11 cellular contexts compared by ENCODE assay signal in genomic region chr15:88624971-88625290, GRCh38. TPM values are rescaled to one million over a fixed set of nuclear protein-coding genes. Genes with fewer than 3 reads are reported as not detected.
DNase-seq lines count a peak whose midpoint lies in the region; ATAC-seq and TF ChIP-seq lines count a peak whose summit lies in the region.
"Had no signal": no experiment of that assay in that cellular context is flagged by ENCODE, and none has a peak within 500 bp of the region (broad histone marks: within the 10 kb centered on the region; RNA-seq: fewer than 3 reads in every experiment).

No MANE protein-coding gene starts in this region.

- H3K4me3 ChIP-seq in CD8-positive, alpha-beta T cell (ENCODE audit: low read depth, low read length), result peak overlapping the region; percentile 38
- H3K4me3 ChIP-seq in PC-3 (ENCODE audit: low read length) (no peak overlapping the region), endodermal cell (ENCODE audit: low read length) (no peak overlapping the region), prostate gland (peak overlapping the region in 1 of 2 donors; percentile 6), adrenal gland (no peak overlapping the region)
- H3K4me3 ChIP-seq: SJCRH30 had no signal

- H3K27me3 Mint-ChIP-seq in CD8-positive, alpha-beta T cell (ENCODE audit: low read depth), result no peaks in the 10 kb centered on the region
- H3K27me3 Mint-ChIP-seq in endodermal cell (ENCODE audit: insufficient read depth), result no peaks in the 10 kb centered on the region

- no peak for ATAC-seq in CD8-positive, alpha-beta T cell
- ATAC-seq in PC-3 (no peak), GM21515 (IDR thresholded peaks at IDR 0.05; ENCODE audit: unreplicated experiment) (no peak)

- TF ChIP-seq CTCF in CD8-positive, alpha-beta T cell (IDR thresholded peaks at IDR 0.05), result no peak
- TF ChIP-seq CTCF in PC-3 (conservative IDR thresholded peaks at IDR 0.05; ENCODE audit: low read depth, low read length) (no peak), endodermal cell (conservative IDR thresholded peaks at IDR 0.05) (no peak), prostate gland (IDR thresholded peaks at IDR 0.05) (no peak), GM20000 (IDR thresholded peaks at IDR 0.05; ENCODE audit: extremely low read depth, missing control alignments) (no peak), adrenal gland (IDR thresholded peaks at IDR 0.05) (no peak)

- TF ChIP-seq POLR2A in prostate gland (IDR thresholded peaks at IDR 0.05) (no peak), adrenal gland (IDR thresholded peaks at IDR 0.05) (no peak)

- WGBS in endodermal cell (ENCODE audit: insufficient coverage in 1 of 2, insufficient read length in 1 of 2), 2 experiments, result 83 to 96% methylated on average over 5 to 7 of the region's 7 CpGs
- WGBS in prostate gland, result 45% methylated on average over 7 of the region's 7 CpGs
- 72 to 83% (median 74%) methylated on average over 7 of the region's 7 CpGs for WGBS in adrenal gland, 4 donors

- H3K9ac ChIP-seq in PC-3 (ENCODE audit: low read length), result peak overlapping the region; percentile 88; the same call in 1 of the 2 replicates
- no peak overlapping the region for H3K9ac ChIP-seq in endodermal cell (ENCODE audit: extremely low read depth, low read length, poor library complexity, severe bottlenecking)

- intact Hi-C loops in CD8-positive, alpha-beta T cell (cut with DNase I, micrococcal nuclease), result loop anchor here (1.0 to 10.0 kb wide), 15 partner anchors 13 to 950 kb away; partner anchors contain the start of genes POLG (in 2 of the 2), FANCI (in 1 of the 2) and TICRR (in 1 of the 2)
- intact Hi-C loops in PC-3 (cut with micrococcal nuclease) (loop anchor here (1.0 to 10.0 kb wide), 3 partner anchors 32 to 210 kb away; no protein-coding TSS in a partner anchor), prostate gland (cut with DNase I) (loop anchor here (5.0 to 10.0 kb wide), 2 partner anchors 80 to 272 kb away; partner anchors contain the start of genes DET1 and HAPLN3), adrenal gland (cut with DNase I) (no loop called here)

- DNase-seq in CD8-positive, alpha-beta T cell, result no peak
- DNase-seq in PC-3 (no peak), endodermal cell (no peak), prostate gland (ENCODE audit: low spot score) (no peak), HPDE6-E6E7 (ENCODE audit: extremely low spot score) (no peak), GM20000 (ENCODE audit: low spot score) (no peak), adrenal gland (no peak)
- DNase-seq: NCI-H2081 treated with DMSO at 0.1 percent for 48 hours, right cardiac atrium had no signal

- no peaks in the 10 kb centered on the region for H3F3A ChIP-seq in PC-3 (ENCODE audit: low read length, unreplicated experiment)

- H3K27ac ChIP-seq in CD8-positive, alpha-beta T cell (ENCODE audit: low read depth, low read length), result peak overlapping the region; percentile 67
- 0 out of 2 replicates have a peak overlapping the region, but pooled peaks have one; percentile 98 for H3K27ac ChIP-seq in PC-3 (ENCODE audit: low read length)
- H3K27ac ChIP-seq in endodermal cell (ENCODE audit: low read depth, low read length), result no peak overlapping the region
- peak overlapping the region; percentile 42 to 79 for H3K27ac ChIP-seq in prostate gland
- H3K27ac ChIP-seq in adrenal gland, result peak overlapping the region in 1 of 5 donors; percentile 11
- H3K27ac ChIP-seq: SJCRH30 had no signal

- BruUV-seq in PC-3 (replicated peaks; lab: Mats Ljungman, UMichigan), result no TSS peak

- peaks cover 87% of the 10 kb centered on the region for H3K4me1 Mint-ChIP-seq in CD8-positive, alpha-beta T cell (ENCODE audit: low read depth)
- peaks cover 48% of the 10 kb centered on the region for H3K4me1 Mint-ChIP-seq in endodermal cell

- H3K79me2 ChIP-seq in PC-3 (ENCODE audit: low read length), result peaks cover 85% of the 10 kb centered on the region

- peak overlapping the region; percentile 77 for H3K4me3 Mint-ChIP-seq in CD8-positive, alpha-beta T cell
- H3K4me3 Mint-ChIP-seq in endodermal cell, result no peak overlapping the region

- peaks cover 78% of the 10 kb centered on the region for H3K4me1 ChIP-seq in CD8-positive, alpha-beta T cell (ENCODE audit: insufficient read depth, low read length)
- H3K4me1 ChIP-seq in PC-3 (ENCODE audit: insufficient read depth, low read length), result peaks cover 67% of the 10 kb centered on the region
- H3K4me1 ChIP-seq in endodermal cell (ENCODE audit: control insufficient read depth, insufficient read depth, low read length), result peaks cover 9% of the 10 kb centered on the region
- peaks cover 6% of the 10 kb centered on the region for H3K4me1 ChIP-seq in prostate gland (replicated peaks)
- H3K4me1 ChIP-seq in adrenal gland (replicated peaks in 1 of 2), result peaks cover 12 to 41% of the 10 kb centered on the region in 2 donors

- peak overlapping the region; percentile 99; the same call in 1 of the 2 replicates for H3K4me2 ChIP-seq in PC-3 (ENCODE audit: low read length)

- CTCF ChIA-PET in CD8-positive, alpha-beta T cell (lab: Charles Lee), result interaction anchor here (0.6 to 6.7 kb wide), 25 partner anchors 16 to 468 kb away, joined by 3 to 127 read pairs (median 4); no protein-coding TSS in a partner anchor
- CTCF ChIA-PET in PC-3 (lab: Charles Lee), result interaction anchor here (0.6 to 1.6 kb wide), 5 partner anchors 10 to 210 kb away, joined by 3 to 17 read pairs (median 4); partner anchors contain the start of genes ISG20, MRPL46 and MRPS11

- H2AFZ ChIP-seq in PC-3 (ENCODE audit: low read length), result no peak overlapping the region

- H3K9me2 ChIP-seq in PC-3 (replicated peaks; ENCODE audit: low read length), result no peaks in the 10 kb centered on the region

- H3K9me3 ChIP-seq in CD8-positive, alpha-beta T cell (ENCODE audit: low read length), result no peaks in the 10 kb centered on the region
- no peaks in the 10 kb centered on the region for H3K9me3 ChIP-seq in PC-3 (ENCODE audit: low read length)
- no peaks in the 10 kb centered on the region for H3K9me3 ChIP-seq in endodermal cell (ENCODE audit: control insufficient read depth, low read length)
- H3K9me3 ChIP-seq in prostate gland, result no peaks in the 10 kb centered on the region
- no peaks in the 10 kb centered on the region for H3K9me3 ChIP-seq in adrenal gland (replicated peaks in 1 of 3)
- H3K9me3 ChIP-seq: SJCRH30 had no signal

- POLR2A ChIA-PET in CD8-positive, alpha-beta T cell (lab: Charles Lee), result interaction anchor here (0.6 to 2.0 kb wide), 7 partner anchors 24 to 433 kb away, joined by 4 to 12 read pairs (median 5); no protein-coding TSS in a partner anchor
- POLR2A ChIA-PET in PC-3 (lab: Charles Lee; ENCODE audit: unreplicated experiment), result interaction anchor here (0.6 kb wide), 1 partner anchor 572 kb away, joined by 3 read pairs; no protein-coding TSS in a partner anchor

- H3K27me3 ChIP-seq in CD8-positive, alpha-beta T cell (ENCODE audit: insufficient read depth, low read length), result no peaks in the 10 kb centered on the region
- no peaks in the 10 kb centered on the region for H3K27me3 ChIP-seq in PC-3 (ENCODE audit: low read length)
- H3K27me3 ChIP-seq in endodermal cell (ENCODE audit: control insufficient read depth, insufficient read depth, low read length, poor library complexity, severe bottlenecking), result no peaks in the 10 kb centered on the region
- H3K27me3 ChIP-seq in prostate gland (replicated peaks; ENCODE audit: insufficient read depth), result no peaks in the 10 kb centered on the region
- no peaks in the 10 kb centered on the region for H3K27me3 ChIP-seq in adrenal gland
- H3K27me3 ChIP-seq: SJCRH30 had no signal

- peaks cover 37% of the 10 kb centered on the region for H3K36me3 Mint-ChIP-seq in CD8-positive, alpha-beta T cell
- peaks cover 52% of the 10 kb centered on the region for H3K36me3 Mint-ChIP-seq in endodermal cell (ENCODE audit: low read depth)

- no peaks in the 10 kb centered on the region for H3K9me3 Mint-ChIP-seq in CD8-positive, alpha-beta T cell
- no peaks in the 10 kb centered on the region for H3K9me3 Mint-ChIP-seq in endodermal cell

- peak overlapping the region; percentile 93 for H3K27ac Mint-ChIP-seq in CD8-positive, alpha-beta T cell
- peak overlapping the region; percentile 26 for H3K27ac Mint-ChIP-seq in endodermal cell

- H4K20me1 ChIP-seq in PC-3 (ENCODE audit: low read length), result peaks cover 30% of the 10 kb centered on the region; the same call in 1 of the 2 replicates

- H3K36me3 ChIP-seq in CD8-positive, alpha-beta T cell (ENCODE audit: insufficient read depth, low read length), result peaks cover 17% of the 10 kb centered on the region
- H3K36me3 ChIP-seq in PC-3 (ENCODE audit: low read depth, low read length) (peaks cover 50% of the 10 kb centered on the region), endodermal cell (ENCODE audit: control insufficient read depth, insufficient read depth, low read length) (peaks cover 69% of the 10 kb centered on the region), prostate gland (peaks cover 0 to 9% of the 10 kb centered on the region in 2 donors), adrenal gland (replicated peaks in 1 of 2) (peaks cover 0 to 18% of the 10 kb centered on the region in 2 donors)

RNA-seq across cellular contexts. Expression of gene AEN, which starts 3.8 kb away (rescaled TPM):
- total RNA-seq in CD8-positive, alpha-beta T cell, result 10 to 100 TPM; 26.9 to 27.7 TPM
- total RNA-seq in PC-3 (2014; rRNA removed) (81.3 and 98.7 TPM in 2 replicates), endodermal cell (10 to 100 TPM; 64.7 to 76.4 TPM), prostate gland (10 to 100 TPM; 20.4 to 30.4 TPM), adrenal gland (10 to 100 TPM in 7 of 8 donors, 1 to 10 TPM in 1; 8.5 to 29.3 (median 14.2) TPM)
- 43.9 TPM for polyA plus RNA-seq in endodermal cell (2013, experiment 1 of 2)
- polyA plus RNA-seq in endodermal cell (2013, experiment 2 of 2), result 42.6 TPM
- polyA plus RNA-seq in adrenal gland, result 10 to 100 TPM in 1 of 3 donors, 1 to 10 TPM in 2; 4.9 to 11.3 (median 6.8) TPM

RNA-seq across cellular contexts. Expression of gene ISG20, which starts 13.9 kb away (rescaled TPM):
- 10 to 100 TPM; 89.2 to 93.4 TPM for total RNA-seq in CD8-positive, alpha-beta T cell
- total RNA-seq in PC-3 (2014; rRNA removed), result 48.6 and 64.0 TPM in 2 replicates
- 10 to 100 TPM in 1 of 2 donors, 1 to 10 TPM in 1; 9.3 to 11.4 TPM for total RNA-seq in endodermal cell
- 2.8 TPM for polyA plus RNA-seq in endodermal cell (2013, experiment 1 of 2)
- polyA plus RNA-seq in endodermal cell (2013, experiment 2 of 2), result 1.9 TPM
- 10 to 100 TPM in 1 of 2 donors, 1 to 10 TPM in 1; 6.9 to 16.3 TPM for total RNA-seq in prostate gland
- total RNA-seq in adrenal gland, result 10 to 100 TPM in 1 of 8 donors, 1 to 10 TPM in 7; 1.6 to 10.5 (median 7.6) TPM
- 10 to 100 TPM in 2 of 3 donors, 1 to 10 TPM in 1; 4.4 to 11.7 (median 10.2) TPM for polyA plus RNA-seq in adrenal gland

Comparison
In these comparisons a context has a peak if more than half of its experiments do, and no peak if none do; other contexts are left out.
1. intact Hi-C loops: an anchor here in CD8-positive, alpha-beta T cell (1.0 to 10.0 kb wide), PC-3 (1.0 to 10.0 kb wide) and prostate gland (5.0 to 10.0 kb wide); none called in adrenal gland.